7 cellular contexts compared by ENCODE assay signal in the genomic region with DNA sequence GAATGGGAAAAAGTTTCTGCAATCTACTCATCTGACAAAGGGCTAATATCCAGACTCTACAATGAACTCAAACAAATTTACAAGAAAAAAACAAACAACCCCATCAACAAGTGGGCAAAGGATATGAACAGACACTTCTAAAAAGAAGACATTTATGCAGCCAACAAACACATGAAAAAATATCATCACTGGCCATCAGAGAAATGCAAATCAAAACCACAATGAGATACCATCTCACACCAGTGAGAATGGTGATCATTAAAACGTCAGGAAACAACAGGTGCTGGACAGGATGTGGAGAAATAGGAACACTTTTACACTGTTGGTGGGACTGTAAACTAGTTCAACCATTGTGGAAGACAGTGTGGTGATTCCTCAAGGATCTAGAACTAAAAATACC. TPM values are rescaled to one million over a fixed set of nuclear protein-coding genes. Genes with fewer than 3 reads are reported as not detected.
"Had no signal": no experiment of that assay in that cellular context is flagged by ENCODE, and none has a peak within 500 bp of the region (broad histone marks: within the 10 kb centered on the region; RNA-seq: fewer than 3 reads in every experiment).

No MANE protein-coding gene starts in this region.

RNA-seq across cellular contexts. Expression of gene ASCL4, which starts 47.2 kb away (rescaled TPM):
- total RNA-seq: GM23248, GM23338, H1, H4, H7, H9, HFFc6 had no signal
- polyA plus RNA-seq: GM23248, GM23338, H1 had no signal
